Comparison of ENCODE assay signal across 35 cellular contexts in the genomic region with DNA sequence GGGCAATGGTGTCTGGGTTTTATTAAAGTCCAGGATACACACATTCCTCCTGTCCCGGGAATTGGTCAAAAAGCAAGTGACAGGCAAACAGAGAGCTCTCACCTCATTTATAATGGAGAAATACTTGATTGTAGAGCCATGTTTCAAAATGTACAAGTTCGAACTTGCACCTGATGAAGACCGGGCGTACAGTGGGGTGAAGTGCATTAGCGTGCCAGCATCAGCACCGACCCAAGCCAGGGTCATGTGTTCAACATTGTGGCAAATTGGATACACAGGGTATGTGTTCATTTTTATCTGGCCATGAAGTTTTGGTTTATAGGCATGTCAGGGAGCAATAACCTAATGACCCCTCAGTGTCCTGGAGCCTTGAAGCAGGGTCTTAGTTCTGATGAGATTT.
DNase-seq lines count a peak whose midpoint lies in the region; ATAC-seq and TF ChIP-seq lines count a peak whose summit lies in the region.
"Had no signal": no experiment of that assay in that cellular context is flagged by ENCODE, and none has a peak within 500 bp of the region (broad histone marks: within the 10 kb centered on the region; RNA-seq: fewer than 3 reads in every experiment).

No MANE protein-coding gene starts in this region.

- H3K27me3 Mint-ChIP-seq in activated CD4-positive, alpha-beta T cell treated with anti-CD3 and anti-CD28 coated beads, Interleukin-2, amount 10 ng/mL, durations not matched to agents 24 days and 14 days = no peaks in the 10 kb centered on the region
- H3K27me3 Mint-ChIP-seq in MCF 10A (ENCODE audit: insufficient read depth, unreplicated experiment) (no peaks in the 10 kb centered on the region), mesothelial cell of epicardium (ENCODE audit: low read depth) (peaks cover 2% of the 10 kb centered on the region)
- peaks cover 0 to 3% of the 10 kb centered on the region in 2 donors for H3K27me3 Mint-ChIP-seq in natural killer cell treated with Interleukin-12 subunit alpha and Interleukin-12 subunit beta and Interleukin-15 and Interleukin-18, amount 100 ng/mL, for 72 hours
- H3K27me3 Mint-ChIP-seq: B cell; CD4-positive, alpha-beta memory T cell; CD4-positive, alpha-beta T cell; CD4-positive, CD25-positive, alpha-beta regulatory T cell had no signal

- peak overlapping the region; percentile 29 for H2AFZ ChIP-seq in mammary epithelial cell (ENCODE audit: low read depth, low read length)

- POLR2A ChIA-PET in MCF 10A (lab: Yijun Ruan, JAX) = interaction anchor here (1.2 kb wide), 1 partner anchor 11 kb away, joined by 3 read pairs; no protein-coding TSS in a partner anchor

- no peaks in the 10 kb centered on the region for H3K79me2 ChIP-seq in mammary epithelial cell (ENCODE audit: insufficient read depth, low read length)

- H3K36me3 Mint-ChIP-seq in activated CD4-positive, alpha-beta T cell treated with anti-CD3 and anti-CD28 coated beads, Interleukin-2, amount 10 ng/mL, durations not matched to agents 24 days and 14 days (ENCODE audit: low read depth) = no peaks in the 10 kb centered on the region
- no peaks in the 10 kb centered on the region for H3K36me3 Mint-ChIP-seq in MCF 10A (ENCODE audit: insufficient read depth, unreplicated experiment)
- H3K36me3 Mint-ChIP-seq in mesothelial cell of epicardium = no peaks in the 10 kb centered on the region
- no peaks in the 10 kb centered on the region for H3K36me3 Mint-ChIP-seq in natural killer cell treated with Interleukin-12 subunit alpha and Interleukin-12 subunit beta and Interleukin-15 and Interleukin-18, amount 100 ng/mL, for 72 hours
- H3K36me3 Mint-ChIP-seq: CD14-positive monocyte; CD4-positive, alpha-beta memory T cell; CD4-positive, CD25-positive, alpha-beta regulatory T cell; CD8-positive, alpha-beta memory T cell; CD8-positive, alpha-beta T cell had no signal

- H3K4me3 ChIP-seq in mammary epithelial cell (replicated peaks in 1 of 3; ENCODE audit: insufficient read depth in 1 of 3, low read depth in 2 of 3, low read length in 3 of 3) (no peak overlapping the region), esophagus muscularis mucosa (no peak overlapping the region)
- H3K4me3 ChIP-seq: A549; BLaER1; BLaER1 treated with 17β-estradiol and CSF1 and Interleukin-3, amounts not matched to agents 10 nM and 100 nM had no signal

- peaks cover 9% of the 10 kb centered on the region for H3K9me3 Mint-ChIP-seq in activated CD4-positive, alpha-beta T cell treated with anti-CD3 and anti-CD28 coated beads, Interleukin-2, amount 10 ng/mL, durations not matched to agents 24 days and 14 days
- H3K9me3 Mint-ChIP-seq in MCF 10A (ENCODE audit: unreplicated experiment) = peaks cover 7% of the 10 kb centered on the region
- H3K9me3 Mint-ChIP-seq in mesothelial cell of epicardium = no peaks in the 10 kb centered on the region
- H3K9me3 Mint-ChIP-seq in natural killer cell treated with Interleukin-12 subunit alpha and Interleukin-12 subunit beta and Interleukin-15 and Interleukin-18, amount 100 ng/mL, for 72 hours = no peaks in the 10 kb centered on the region
- H3K9me3 Mint-ChIP-seq: CD4-positive, alpha-beta T cell had no signal

- no peak for ATAC-seq in natural killer cell treated with Interleukin-12 subunit alpha and Interleukin-12 subunit beta and Interleukin-15 and Interleukin-18, amount 100 ng/mL, for 72 hours
- ATAC-seq: A549; CD8-positive, alpha-beta T cell had no signal

- no peak for TF ChIP-seq EP300 in esophagus muscularis mucosa (IDR thresholded peaks at IDR 0.05)

- dilution Hi-C loops in mammary epithelial cell (cut with HindIII; ENCODE audit: low sequenced_read_pairs) = no loop called here

- H3K4me1 Mint-ChIP-seq in activated CD4-positive, alpha-beta T cell treated with anti-CD3 and anti-CD28 coated beads, Interleukin-2, amount 10 ng/mL, durations not matched to agents 24 days and 14 days = no peaks in the 10 kb centered on the region
- H3K4me1 Mint-ChIP-seq in MCF 10A (ENCODE audit: insufficient read depth, unreplicated experiment) (no peaks in the 10 kb centered on the region), mesothelial cell of epicardium (peaks cover 53% of the 10 kb centered on the region)
- peaks cover 0 to 6% of the 10 kb centered on the region in 2 donors for H3K4me1 Mint-ChIP-seq in natural killer cell treated with Interleukin-12 subunit alpha and Interleukin-12 subunit beta and Interleukin-15 and Interleukin-18, amount 100 ng/mL, for 72 hours (ENCODE audit: low read depth in 2 of 2)
- H3K4me1 Mint-ChIP-seq: B cell; CD14-positive monocyte; CD4-positive, alpha-beta memory T cell; CD4-positive, CD25-positive, alpha-beta regulatory T cell; CD8-positive, alpha-beta memory T cell had no signal

- no peaks in the 10 kb centered on the region for H4K20me1 ChIP-seq in mammary epithelial cell (ENCODE audit: insufficient read depth, low read length)
- H4K20me1 ChIP-seq: BLaER1; BLaER1 treated with 17β-estradiol and CSF1 and Interleukin-3, amounts not matched to agents 10 nM and 100 nM had no signal

- in situ Hi-C loops in mammary epithelial cell (cut with MboI; ENCODE audit: low sequenced_read_pairs in 2 of 2) = no loop called here

- no peak overlapping the region for H3K4me2 ChIP-seq in mammary epithelial cell (ENCODE audit: insufficient read depth, low read depth, low read length)
- H3K4me2 ChIP-seq: A549; BLaER1; BLaER1 treated with 17β-estradiol and CSF1 and Interleukin-3, amounts not matched to agents 10 nM and 100 nM had no signal

- H3K27ac Mint-ChIP-seq in activated CD4-positive, alpha-beta T cell treated with anti-CD3 and anti-CD28 coated beads, Interleukin-2, amount 10 ng/mL, durations not matched to agents 24 days and 14 days = no peak overlapping the region
- H3K27ac Mint-ChIP-seq in MCF 10A (ENCODE audit: low read depth, unreplicated experiment) (no peak overlapping the region), mesothelial cell of epicardium (peak overlapping the region; percentile 78)
- H3K27ac Mint-ChIP-seq in natural killer cell treated with Interleukin-12 subunit alpha and Interleukin-12 subunit beta and Interleukin-15 and Interleukin-18, amount 100 ng/mL, for 72 hours = no peak overlapping the region
- H3K27ac Mint-ChIP-seq: B cell; CD14-positive monocyte; CD4-positive, alpha-beta memory T cell; CD4-positive, alpha-beta T cell; CD4-positive, CD25-positive, alpha-beta regulatory T cell; CD8-positive, alpha-beta memory T cell; CD8-positive, alpha-beta T cell had no signal

- no peak for TF ChIP-seq CTCF in mammary epithelial cell (conservative IDR thresholded peaks at IDR 0.05 in 1 of 2, IDR thresholded peaks at IDR 0.05 in 1 of 2; ENCODE audit: extremely low read depth in 1 of 2, insufficient read depth in 1 of 2, low read depth in 1 of 2, low read length in 2 of 2)
- no peak for TF ChIP-seq CTCF in MCF 10A (IDR thresholded peaks at IDR 0.05; ENCODE audit: unreplicated experiment)
- TF ChIP-seq CTCF in esophagus muscularis mucosa (IDR thresholded peaks at IDR 0.05) = no peak
- no peak for TF ChIP-seq CTCF in mesothelial cell of epicardium (IDR thresholded peaks at IDR 0.05; ENCODE audit: unreplicated experiment)

- no TSS peak for BruUV-seq in mammary epithelial cell (replicated peaks; lab: Mats Ljungman, UMichigan)
- no TSS peak for BruUV-seq in MCF 10A (replicated peaks; lab: Mats Ljungman, UMichigan)

- H3K27ac ChIP-seq in mammary epithelial cell (ENCODE audit: insufficient read depth, low read depth, low read length) (no peak overlapping the region), esophagus muscularis mucosa (replicated peaks in 1 of 4) (no peak overlapping the region)
- H3K27ac ChIP-seq: 22Rv1; A549; BLaER1; BLaER1 treated with 17β-estradiol and CSF1 and Interleukin-3, amounts not matched to agents 10 nM and 100 nM; C4-2B had no signal

- H3K27me3 ChIP-seq in mammary epithelial cell (ENCODE audit: insufficient read depth, low read length) (no peaks in the 10 kb centered on the region), esophagus muscularis mucosa (no peaks in the 10 kb centered on the region)
- H3K27me3 ChIP-seq: BE2C; BLaER1; BLaER1 treated with 17β-estradiol and CSF1 and Interleukin-3, amounts not matched to agents 10 nM and 100 nM had no signal

- H3K4me3 Mint-ChIP-seq in activated CD4-positive, alpha-beta T cell treated with anti-CD3 and anti-CD28 coated beads, Interleukin-2, amount 10 ng/mL, durations not matched to agents 24 days and 14 days = no peak overlapping the region
- H3K4me3 Mint-ChIP-seq in MCF 10A (ENCODE audit: unreplicated experiment) (no peak overlapping the region), mesothelial cell of epicardium (no peak overlapping the region)
- H3K4me3 Mint-ChIP-seq in natural killer cell treated with Interleukin-12 subunit alpha and Interleukin-12 subunit beta and Interleukin-15 and Interleukin-18, amount 100 ng/mL, for 72 hours = no peak overlapping the region
- H3K4me3 Mint-ChIP-seq: B cell; CD14-positive monocyte; CD4-positive, alpha-beta memory T cell; CD4-positive, alpha-beta T cell; CD4-positive, CD25-positive, alpha-beta regulatory T cell; CD8-positive, alpha-beta memory T cell; CD8-positive, alpha-beta T cell had no signal

- no peak for TF ChIP-seq POLR2A in esophagus muscularis mucosa (IDR thresholded peaks at IDR 0.05; ENCODE audit: low read depth)

- no peaks in the 10 kb centered on the region for H3K9me3 ChIP-seq in mammary epithelial cell (replicated peaks; ENCODE audit: insufficient read depth, low read length)
- H3K9me3 ChIP-seq in esophagus muscularis mucosa = no peaks in the 10 kb centered on the region
- H3K9me3 ChIP-seq: A549, BE2C, Caco-2 had no signal

- CTCF ChIA-PET in mammary epithelial cell (lab: Charles Lee; ENCODE audit: low non-redundant PET) = no interaction called here
- CTCF ChIA-PET in MCF 10A (lab: Yijun Ruan, JAX) = interaction anchor here (0.6 kb wide), 1 partner anchor 48 kb away, joined by 3 read pairs; no protein-coding TSS in a partner anchor

- WGBS in mammary epithelial cell (ENCODE audit: low coverage, missing lambda C conversion rate) = 65% methylated on average over 6 of the region's 6 CpGs
- 59% methylated on average over 6 of the region's 6 CpGs for WGBS in esophagus muscularis mucosa

- intact Hi-C loops in activated CD4-positive, alpha-beta T cell treated with anti-CD3 and anti-CD28 coated beads, Interleukin-2, amount 10 ng/mL, durations not matched to agents 24 days and 14 days (cut with micrococcal nuclease) = no loop called here
- intact Hi-C loops in mammary epithelial cell (cut with micrococcal nuclease) (no loop called here), MCF 10A (cut with micrococcal nuclease) (no loop called here), esophagus muscularis mucosa (cut with DNase I) (no loop called here)

- H3K36me3 ChIP-seq in mammary epithelial cell (ENCODE audit: insufficient read depth, low read length) (no peaks in the 10 kb centered on the region), esophagus muscularis mucosa (no peaks in the 10 kb centered on the region)
- H3K36me3 ChIP-seq: BE2C; BLaER1; BLaER1 treated with 17β-estradiol and CSF1 and Interleukin-3, amounts not matched to agents 10 nM and 100 nM had no signal

- peak; percentile 11 for DNase-seq in activated CD4-positive, alpha-beta T cell treated with anti-CD3 and anti-CD28 coated beads, Interleukin-2, amount 10 ng/mL, durations not matched to agents 24 days and 14 days
- DNase-seq in activated CD4-positive, alpha-beta T cell treated with anti-CD3 and anti-CD28 coated beads, Interleukin-2, amount 50 U/mL, for 4 hours = no peak
- DNase-seq in mammary epithelial cell = no peak
- no peak for DNase-seq in MCF 10A (ENCODE audit: unreplicated experiment)
- peak; percentile 91 for DNase-seq in esophagus muscularis mucosa (ENCODE audit: extremely low spot score)
- DNase-seq in mesothelial cell of epicardium (ENCODE audit: low spot score in 2 of 2, unreplicated experiment in 2 of 2) = no peak
- no peak for DNase-seq in natural killer cell treated with Interleukin-12 subunit alpha and Interleukin-12 subunit beta and Interleukin-15 and Interleukin-18, amount 100 ng/mL, for 72 hours (ENCODE audit: low spot score)
- DNase-seq in T-helper 1 cell = no peak
- DNase-seq: 8988T; ACHN; AML-193; BE2C; C1 segment of cervical spinal cord; Caco-2; Calu3; CD4-positive, alpha-beta memory T cell; CD4-positive, alpha-beta T cell; CD4-positive, CD25-positive, alpha-beta regulatory T cell; CD8-positive, alpha-beta memory T cell; CD8-positive, alpha-beta T cell; COR-L47; DMS 273 treated with DMSO at 0.1 percent for 48 hours; DMS153; DMS53; DMS79; DMS79 treated with DMSO at 0.1 percent for 48 hours; DND-41; EL had no signal

- no peaks in the 10 kb centered on the region for H3K4me1 ChIP-seq in mammary epithelial cell (ENCODE audit: insufficient read depth, low read length)
- H3K4me1 ChIP-seq in esophagus muscularis mucosa = no peaks in the 10 kb centered on the region
- H3K4me1 ChIP-seq: A549; BE2C; BLaER1; BLaER1 treated with 17β-estradiol and CSF1 and Interleukin-3, amounts not matched to agents 10 nM and 100 nM; Caco-2 had no signal

- no peak overlapping the region for H3K9ac ChIP-seq in mammary epithelial cell (ENCODE audit: insufficient read depth, low read length)
- H3K9ac ChIP-seq: BLaER1; BLaER1 treated with 17β-estradiol and CSF1 and Interleukin-3, amounts not matched to agents 10 nM and 100 nM had no signal

Comparison
In these comparisons a context has a peak if more than half of its experiments do, and no peak if none do; other contexts are left out.
1. DNase-seq: peak in activated CD4-positive, alpha-beta T cell treated with anti-CD3 and anti-CD28 coated beads, Interleukin-2, amount 10 ng/mL, durations not matched to agents 24 days and 14 days (single experiment) and esophagus muscularis mucosa (single experiment); none in activated CD4-positive, alpha-beta T cell treated with anti-CD3 and anti-CD28 coated beads, Interleukin-2, amount 50 U/mL, for 4 hours (0 of 2), mammary epithelial cell (single experiment), MCF 10A (single experiment), mesothelial cell of epicardium (0 of 2), natural killer cell treated with Interleukin-12 subunit alpha and Interleukin-12 subunit beta and Interleukin-15 and Interleukin-18, amount 100 ng/mL, for 72 hours (single experiment) and T-helper 1 cell (0 of 5).